19 cellular contexts compared by ENCODE assay signal in the genomic region with DNA sequence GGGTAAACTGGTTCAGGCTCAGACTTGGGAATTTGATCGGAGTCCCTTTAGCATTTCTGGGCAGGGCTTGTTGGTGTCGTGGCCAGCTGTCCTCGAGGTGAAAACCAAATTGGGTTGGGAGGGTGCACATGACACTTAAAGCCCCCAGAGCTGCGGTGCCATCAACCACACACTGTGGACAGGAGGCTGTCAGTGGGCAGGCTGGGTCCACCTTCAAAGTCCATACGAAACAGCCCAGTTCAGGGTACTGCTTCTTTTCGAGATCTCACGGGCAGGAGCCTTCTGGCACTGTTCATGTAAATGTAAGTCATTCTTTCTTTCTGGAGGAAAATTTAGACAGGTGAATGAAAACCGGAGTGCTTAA. TPM values are rescaled to one million over a fixed set of nuclear protein-coding genes. Genes with fewer than 3 reads are reported as not detected.
DNase-seq lines count a peak whose midpoint lies in the region; ATAC-seq, FAIRE-seq and TF ChIP-seq lines count a peak whose summit lies in the region.
"Had no signal": no experiment of that assay in that cellular context is flagged by ENCODE, and none has a peak within 500 bp of the region (broad histone marks: within the 10 kb centered on the region; RNA-seq: fewer than 3 reads in every experiment).

No MANE protein-coding gene starts in this region.

- H3K4me3 Mint-ChIP-seq in neural crest cell = no peak overlapping the region
- H3K4me3 Mint-ChIP-seq: CD8-positive, alpha-beta T cell had no signal

- no peaks in the 10 kb centered on the region for H3K9me3 ChIP-seq in right atrium auricular region
- H3K9me3 ChIP-seq in uterus = no peaks in the 10 kb centered on the region

- no peak for TF ChIP-seq POLR2A in uterus (IDR thresholded peaks at IDR 0.05)

- peaks cover 35% of the 10 kb centered on the region for H3K27me3 Mint-ChIP-seq in neural crest cell (ENCODE audit: low read depth)
- H3K27me3 Mint-ChIP-seq: naive B cell, progenitor cell of endocrine pancreas, T-cell had no signal

- H3K27ac Mint-ChIP-seq in neural crest cell (ENCODE audit: unreplicated experiment) = peak overlapping the region; percentile 67
- H3K27ac Mint-ChIP-seq: progenitor cell of endocrine pancreas had no signal

- H3K36me3 ChIP-seq in right atrium auricular region (no peaks in the 10 kb centered on the region), uterus (no peaks in the 10 kb centered on the region)

- intact Hi-C loops in cardiac septum (cut with DNase I) = no loop called here
- intact Hi-C loops in uterus (cut with DNase I; ENCODE audit: low total_unique reads) = no loop called here

- peaks cover 5% of the 10 kb centered on the region for H3K4me1 Mint-ChIP-seq in neural crest cell

- H3K4me3 ChIP-seq in right atrium auricular region (no peak overlapping the region), uterus (no peak overlapping the region)
- H3K4me3 ChIP-seq: lung had no signal

- TF ChIP-seq CTCF in right atrium auricular region (IDR thresholded peaks at IDR 0.05) = no peak
- TF ChIP-seq CTCF in neural crest cell (conservative IDR thresholded peaks at IDR 0.05) = no peak
- TF ChIP-seq CTCF in uterus (IDR thresholded peaks at IDR 0.05) = no peak

- no peak for FAIRE-seq in urothelium cell line (lab: Jason Lieb, UNC)

- H3K27me3 ChIP-seq in right atrium auricular region = no peaks in the 10 kb centered on the region
- no peaks in the 10 kb centered on the region for H3K27me3 ChIP-seq in uterus

- H3K27ac ChIP-seq in right atrium auricular region (peak overlapping the region; percentile 30 to 63), angular gyrus (ENCODE audit: low read depth, low read length) (peak overlapping the region; percentile 30), uterus (peak overlapping the region; percentile 66 to 69)

- ATAC-seq in left lobe of liver = no peak
- ATAC-seq: CD8-positive, alpha-beta T cell; T-cell had no signal

- H3K4me1 ChIP-seq in right atrium auricular region = peaks cover 0 to 17% of the 10 kb centered on the region in 2 donors
- H3K4me1 ChIP-seq in uterus = peaks cover 0 to 12% of the 10 kb centered on the region in 2 donors

- no peaks in the 10 kb centered on the region for H3K9me3 Mint-ChIP-seq in neural crest cell
- H3K9me3 Mint-ChIP-seq: CD8-positive, alpha-beta T cell; T-cell had no signal

- H3K36me3 Mint-ChIP-seq in neural crest cell (ENCODE audit: low read depth) = no peaks in the 10 kb centered on the region
- H3K36me3 Mint-ChIP-seq: CD8-positive, alpha-beta T cell; naive B cell had no signal

- DNase-seq in right atrium auricular region (ENCODE audit: low spot score) (no peak), cardiac septum (ENCODE audit: low spot score) (no peak), neural crest cell (ENCODE audit: low read depth, low spot score) (no peak), uterus (no peak), left lobe of liver (ENCODE audit: low spot score) (no peak), NCI-H748 treated with DMSO at 0.1 percent for 48 hours (lab: John Stamatoyannopoulos, UW) (no peak), urothelium cell line (ENCODE audit: low spot score) (no peak)
- DNase-seq: activated CD4-positive, alpha-beta T cell treated with anti-CD3 and anti-CD28 coated beads, Interleukin-2, amount 50 U/mL, for 48 hours; activated gamma-delta T cell; anterior cingulate cortex; CD8-positive, alpha-beta T cell; KG1; naive B cell; NCI-H510A; SIG-M5; T-cell had no signal

RNA-seq across cellular contexts. Expression of a gene that starts 7.0 kb away (rescaled TPM):
- 10 to 100 TPM; 10.1 to 20.0 TPM for total RNA-seq in right atrium auricular region
- 24.0 TPM for total RNA-seq in cardiac septum
- total RNA-seq in neural crest cell = 2.9 TPM in 2 replicates
- 10 to 100 TPM in 2 of 4 donors, 1 to 10 TPM in 2; 9.5 to 32.2 (median 13.5) TPM for total RNA-seq in uterus
- 5.5 TPM for total RNA-seq in left lobe of liver
